ENCODE assay signal across 8 cellular contexts in genomic region chr15:45023659-45024320, GRCh38. TPM values are rescaled to one million over a fixed set of nuclear protein-coding genes. Genes with fewer than 3 reads are reported as not detected.
DNase-seq lines count a peak whose midpoint lies in the region; ATAC-seq and TF ChIP-seq lines count a peak whose summit lies in the region.

No MANE protein-coding gene starts in this region.

- ATAC-seq in T-cell (replicated peaks in 1 of 4) (no peak), omental fat pad (ENCODE audit: low FRiP score) (peak; percentile 29), HG03571 (IDR thresholded peaks at IDR 0.05; ENCODE audit: unreplicated experiment) (no peak)

- TF ChIP-seq CTCF in AG10803 (conservative IDR thresholded peaks at IDR 0.05; ENCODE audit: low read length) (no peak), fibroblast of mammary gland (conservative IDR thresholded peaks at IDR 0.05; ENCODE audit: control insufficient read depth, insufficient read depth, low read depth, low read length) (no peak), omental fat pad (IDR thresholded peaks at IDR 0.05) (no peak)

- H3K4me1 Mint-ChIP-seq in T-cell = peaks cover 22 to 24% (median 24%) of the 10 kb centered on the region in 3 donors

- H3K4me3 ChIP-seq in AG10803 (ENCODE audit: low read length) (peak overlapping the region; percentile 85), fibroblast of mammary gland (ENCODE audit: control insufficient read depth, low read depth, low read length) (peak overlapping the region; percentile 83)

- H3K9me3 Mint-ChIP-seq in T-cell = no peaks in the 10 kb centered on the region

- H3K27ac Mint-ChIP-seq in T-cell = peak overlapping the region in 1 of 2 donors; percentile 81

- H3K27me3 Mint-ChIP-seq in T-cell = peaks cover 15% of the 10 kb centered on the region in 2 donors

- DNase-seq in AG10803 (ENCODE audit: low read depth) (peak; percentile 5), HCEC 1CT (peak; percentile 14), T-cell (no peak), fibroblast of mammary gland (ENCODE audit: low read depth) (peak; percentile 41), omental fat pad (ENCODE audit: low spot score) (no peak), NCI-H510A treated with DMSO at 0.1 percent for 48 hours (lab: John Stamatoyannopoulos, UW) (no peak), GM19238 (ENCODE audit: insufficient read length, low spot score) (no peak)

- POLR2A ChIA-PET in T-cell (lab: Charles Lee) = no interaction called here

- H3K36me3 Mint-ChIP-seq in T-cell = no peaks in the 10 kb centered on the region

- peak overlapping the region; percentile 84 to 87 (median 86) for H3K4me3 Mint-ChIP-seq in T-cell

- CTCF ChIA-PET in T-cell (lab: Charles Lee) = interaction anchor here in 1 of 2 donors (0.6 kb wide), 1 partner anchor 22 kb away, joined by 3 read pairs; no protein-coding TSS in a partner anchor

RNA-seq across cellular contexts. Expression of gene SORD, which starts 0.8 kb away (rescaled TPM):
- total RNA-seq in T-cell (1 to 10 TPM; 2.6 to 6.0 (median 5.1) TPM), omental fat pad (10 to 100 TPM in 1 of 4 donors, 1 to 10 TPM in 3; 4.9 to 12.2 (median 6.7) TPM)

Comparison
In these comparisons a context has a peak if more than half of its experiments do, and no peak if none do; other contexts are left out.
1. DNase-seq: peak in AG10803 (single experiment), HCEC 1CT (single experiment) and fibroblast of mammary gland (single experiment); none in T-cell (0 of 34), omental fat pad (single experiment), NCI-H510A treated with DMSO at 0.1 percent for 48 hours (single experiment) and GM19238 (single experiment).